ENCODE assay signal across 9 cellular contexts in the genomic region with DNA sequence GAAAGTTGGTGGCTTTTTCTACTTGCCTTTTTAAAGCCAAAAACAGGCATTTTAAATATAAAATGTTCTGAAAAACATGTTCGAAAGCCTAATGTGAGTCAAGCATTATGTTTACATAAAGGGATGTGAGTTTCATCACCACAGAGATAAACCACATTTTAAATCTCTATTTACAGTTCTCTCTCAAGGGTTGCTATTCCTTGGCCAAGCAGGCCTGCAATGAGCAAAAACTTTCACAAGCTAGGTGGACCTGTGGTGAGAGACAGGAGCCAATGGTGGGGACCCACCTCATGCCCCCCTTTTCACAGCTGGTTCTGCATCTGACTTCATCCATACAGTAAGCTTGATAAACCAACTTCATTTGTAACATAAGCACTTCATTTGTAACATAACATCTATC.
DNase-seq lines count a peak whose midpoint lies in the region; ATAC-seq and TF ChIP-seq lines count a peak whose summit lies in the region.
"Had no signal": no experiment of that assay in that cellular context is flagged by ENCODE, and none has a peak within 500 bp of the region (broad histone marks: within the 10 kb centered on the region; RNA-seq: fewer than 3 reads in every experiment).

No MANE protein-coding gene starts in this region.

- DNase-seq in NCI-H345 (lab: John Stamatoyannopoulos, UW) = peak; percentile 6
- no peak for DNase-seq in NCI-H345 treated with DMSO at 0.1 percent for 48 hours (lab: John Stamatoyannopoulos, UW; ENCODE audit: unreplicated experiment)
- peak; percentile 78 for DNase-seq in fibroblast of pulmonary artery (ENCODE audit: low read depth)
- no peak for DNase-seq in COLO829 (ENCODE audit: low spot score)
- no peak for DNase-seq in gastrocnemius medialis
- no peak for DNase-seq in Kasumi-1 (lab: John Stamatoyannopoulos, UW)

- H3K27ac ChIP-seq in OCI-LY1 (ENCODE audit: low read depth, low read length, poor library complexity, severe bottlenecking) (peak overlapping the region; percentile 97), gastrocnemius medialis (no peak overlapping the region)
- H3K27ac ChIP-seq: 22Rv1 had no signal

- ATAC-seq in HG02623 (IDR thresholded peaks at IDR 0.05; ENCODE audit: unreplicated experiment) (peak; percentile 66), gastrocnemius medialis (no peak)

- H3K27me3 ChIP-seq in OCI-LY1 (ENCODE audit: insufficient read depth, low read length) (no peaks in the 10 kb centered on the region), gastrocnemius medialis (no peaks in the 10 kb centered on the region)

- intact Hi-C loops in gastrocnemius medialis (cut with DNase I; ENCODE audit: low total_unique reads) = no loop called here

- H3K36me3 ChIP-seq in OCI-LY1 (ENCODE audit: insufficient read depth, low read length) (peaks cover 26% of the 10 kb centered on the region), gastrocnemius medialis (no peaks in the 10 kb centered on the region)

- no peak overlapping the region for H2AFZ ChIP-seq in OCI-LY1 (ENCODE audit: low read length)

- H3K4me1 ChIP-seq in OCI-LY1 (ENCODE audit: insufficient read depth, low read length, severe bottlenecking) = peaks cover 73% of the 10 kb centered on the region
- H3K4me1 ChIP-seq in gastrocnemius medialis = peaks cover 54 to 58% of the 10 kb centered on the region in 2 donors

- no peaks in the 10 kb centered on the region for H4K20me1 ChIP-seq in OCI-LY1 (ENCODE audit: insufficient read depth, low read length)

- peaks cover 93% of the 10 kb centered on the region for H3K79me2 ChIP-seq in OCI-LY1 (ENCODE audit: insufficient read depth, low read length)

- TF ChIP-seq POLR2A in gastrocnemius medialis (IDR thresholded peaks at IDR 0.05) = no peak

- H3K4me2 ChIP-seq in OCI-LY1 (ENCODE audit: low read length) = peak overlapping the region; percentile 45

- no peaks in the 10 kb centered on the region for H3K9me3 ChIP-seq in OCI-LY1 (ENCODE audit: low read length)
- no peaks in the 10 kb centered on the region for H3K9me3 ChIP-seq in gastrocnemius medialis

- H3K9ac ChIP-seq in OCI-LY1 (ENCODE audit: low read length) = peak overlapping the region; percentile 35

- in situ Hi-C loops in gastrocnemius medialis (cut with MboI; ENCODE audit: low sequenced_read_pairs in 4 of 4) = no loop called here

- H3K4me3 ChIP-seq in OCI-LY1 (ENCODE audit: low read depth, low read length, poor library complexity, severe bottlenecking) (peak overlapping the region; percentile 2), fibroblast of pulmonary artery (replicated peaks; ENCODE audit: low read depth, low read length) (no peak overlapping the region), gastrocnemius medialis (no peak overlapping the region)

- no peak for TF ChIP-seq CTCF in OCI-LY1 (IDR thresholded peaks at IDR 0.05; ENCODE audit: low read length)
- no peak for TF ChIP-seq CTCF in fibroblast of pulmonary artery (IDR thresholded peaks at IDR 0.05; ENCODE audit: low read length, missing control alignments)
- no peak for TF ChIP-seq CTCF in gastrocnemius medialis (IDR thresholded peaks at IDR 0.05 in 4 of 5, conservative IDR thresholded peaks at IDR 0.05 in 1 of 5)

- H3K9me2 ChIP-seq in OCI-LY1 (ENCODE audit: low read depth, low read length) = no peaks in the 10 kb centered on the region

- H3F3A ChIP-seq in OCI-LY1 (ENCODE audit: insufficient read depth, low read length) = peaks cover 17% of the 10 kb centered on the region

Comparison
In these comparisons a context has a peak if more than half of its experiments do, and no peak if none do; other contexts are left out.
1. DNase-seq: peak in NCI-H345 (single experiment) and fibroblast of pulmonary artery (single experiment); none in NCI-H345 treated with DMSO at 0.1 percent for 48 hours (single experiment), COLO829 (single experiment), gastrocnemius medialis (0 of 2) and Kasumi-1 (0 of 2).